Comparison of ENCODE assay signal across 10 cellular contexts in the genomic region with DNA sequence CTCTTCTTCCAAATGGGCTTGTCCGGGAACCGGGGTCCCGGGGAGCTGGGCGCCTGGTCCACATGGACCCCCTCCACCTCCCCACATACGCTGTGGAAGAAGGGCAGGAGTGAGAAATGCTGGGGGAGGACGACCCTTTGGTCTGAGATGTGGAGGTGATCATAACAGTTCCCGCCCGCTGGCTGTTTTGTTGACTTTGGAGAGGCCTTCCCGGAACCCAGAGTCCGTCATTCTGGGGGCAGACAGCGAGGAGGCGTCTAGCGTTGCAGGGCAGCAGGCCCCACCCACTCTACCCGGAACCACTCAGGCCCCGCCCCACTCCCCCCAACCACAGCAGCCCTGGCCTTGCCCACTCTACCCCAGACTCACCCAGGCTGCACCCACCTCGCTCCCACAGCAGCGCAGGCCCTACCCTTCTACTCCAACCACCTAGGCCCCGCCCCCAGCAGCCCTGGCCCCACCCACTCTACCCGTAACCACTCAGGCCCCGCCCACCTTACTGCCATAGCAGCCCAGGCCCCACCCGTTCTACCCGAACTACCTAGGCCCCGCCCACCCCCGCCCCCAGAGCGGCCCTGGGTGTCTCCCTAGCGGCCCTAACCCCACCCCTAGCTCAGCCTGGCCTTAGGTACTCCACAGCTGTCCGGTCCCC. TPM values are rescaled to one million over a fixed set of nuclear protein-coding genes. Genes with fewer than 3 reads are reported as not detected.
A peak's percentile ranks its signal among the peaks of the same experiment; 100 is the strongest.
DNase-seq lines count a peak whose midpoint lies in the region; ATAC-seq and TF ChIP-seq lines count a peak whose summit lies in the region.
"Had no signal": no experiment of that assay in that cellular context is flagged by ENCODE, and none has a peak within 500 bp of the region (broad histone marks: within the 10 kb centered on the region; RNA-seq: fewer than 3 reads in every experiment).

No MANE protein-coding gene starts in this region.

- H4K12ac ChIP-seq in trophoblast cell (ENCODE audit: low read depth, low read length) = no peak overlapping the region

- POLR2A ChIA-PET in MCF 10A (lab: Yijun Ruan, JAX) = interaction anchor here (0.6 kb wide), 1 partner anchor 7 kb away, joined by 3 read pairs; the partner anchor contains the start of gene GPR108

- H4K91ac ChIP-seq in trophoblast cell (ENCODE audit: low read depth, low read length) = no peak overlapping the region

- H3K23ac ChIP-seq in mesendoderm (ENCODE audit: low read length) (no peak overlapping the region), trophoblast cell (ENCODE audit: low read length) (no peak overlapping the region)

- no peak overlapping the region for H3K4me3 ChIP-seq in mesendoderm (ENCODE audit: low read length)
- no peak overlapping the region for H3K4me3 ChIP-seq in aorta (ENCODE audit: low read length in 2 of 2)
- no peak overlapping the region for H3K4me3 ChIP-seq in trophoblast cell (ENCODE audit: low read depth, low read length)

- no peak overlapping the region for H4K5ac ChIP-seq in mesendoderm (ENCODE audit: low read length)

- H3K4me3 Mint-ChIP-seq in MCF 10A (ENCODE audit: unreplicated experiment) = no peak overlapping the region
- H3K4me3 Mint-ChIP-seq: CD4-positive, CD25-positive, alpha-beta regulatory T cell; naive thymus-derived CD8-positive, alpha-beta T cell had no signal

- H3K27ac ChIP-seq in mesendoderm (ENCODE audit: low read depth, low read length) (no peak overlapping the region), aorta (ENCODE audit: low read depth in 1 of 2, low read length in 2 of 2) (no peak overlapping the region), trophoblast cell (ENCODE audit: low read depth, low read length) (no peak overlapping the region)

- H3K79me2 ChIP-seq in mesendoderm (ENCODE audit: control insufficient read depth, insufficient read depth, low read length) = no peaks in the 10 kb centered on the region
- no peaks in the 10 kb centered on the region for H3K79me2 ChIP-seq in trophoblast cell (ENCODE audit: control insufficient read depth, insufficient read depth, low read length, poor library complexity)

- in situ Hi-C loops in T47D (cut with HindIII; ENCODE audit: low pct_unique_long_range_greater_than_20kb, low sequenced_read_pairs) = no loop called here

- peaks cover 29% of the 10 kb centered on the region for H3K36me3 Mint-ChIP-seq in MCF 10A (ENCODE audit: insufficient read depth, unreplicated experiment)

- peak; percentile 66 to 94 for DNase-seq in T47D (ENCODE audit: low read depth in 1 of 2, low spot score in 1 of 2)
- no peak for DNase-seq in MCF 10A (ENCODE audit: unreplicated experiment)
- peak; percentile 70 for DNase-seq in amniotic epithelial cell (ENCODE audit: low read depth)
- peak; percentile 82 for DNase-seq in mesendoderm
- peak; percentile 84 to 91 for DNase-seq in aorta
- no peak for DNase-seq in trophoblast cell
- DNase-seq in inferior parietal cortex (ENCODE audit: extremely low spot score) = no peak
- no peak for DNase-seq in superior temporal gyrus (ENCODE audit: extremely low spot score)

- no CpG with 5 or more reads among the region's 27 CpGs for WGBS in mesendoderm (ENCODE audit: extremely low coverage, insufficient coverage, low lambda C conversion rate)
- 52 to 58% methylated on average over 19 to 27 of the region's 27 CpGs for WGBS in aorta, 2 donors
- WGBS in trophoblast cell (ENCODE audit: extremely low coverage, insufficient coverage, insufficient read length) = no CpG with 5 or more reads among the region's 27 CpGs

- H3K4me1 ChIP-seq in mesendoderm (ENCODE audit: control insufficient read depth, low read depth, low read length) (no peaks in the 10 kb centered on the region), aorta (ENCODE audit: control insufficient read depth in 1 of 2, insufficient read depth in 2 of 2, low read length in 2 of 2) (no peaks in the 10 kb centered on the region), trophoblast cell (ENCODE audit: control insufficient read depth in 1 of 2, insufficient read depth in 2 of 2, low read length in 2 of 2) (peaks cover under 1% of the 10 kb centered on the region in 2 experiments)

- CTCF ChIA-PET in MCF 10A (lab: Yijun Ruan, JAX) = no interaction called here

- no peaks in the 10 kb centered on the region for H3K27me3 Mint-ChIP-seq in MCF 10A (ENCODE audit: insufficient read depth, unreplicated experiment)
- H3K27me3 Mint-ChIP-seq: CD4-positive, CD25-positive, alpha-beta regulatory T cell; naive thymus-derived CD8-positive, alpha-beta T cell had no signal

- H2BK5ac ChIP-seq in mesendoderm (ENCODE audit: low read length) (no peak overlapping the region), trophoblast cell (ENCODE audit: low read depth, low read length, poor library complexity) (no peak overlapping the region)

- H2BK120ac ChIP-seq in mesendoderm (ENCODE audit: low read depth, low read length) = no peak overlapping the region
- H2BK120ac ChIP-seq in trophoblast cell (ENCODE audit: insufficient read depth, low read length, poor library complexity) = no peak overlapping the region

- H2BK12ac ChIP-seq in trophoblast cell (ENCODE audit: low read length) = no peak overlapping the region

- H3K56ac ChIP-seq in mesendoderm (ENCODE audit: low read length) = peak overlapping the region; percentile 67

- peaks cover 5% of the 10 kb centered on the region for H3K4me1 Mint-ChIP-seq in MCF 10A (ENCODE audit: insufficient read depth, unreplicated experiment)

- H3K4me2 ChIP-seq in mesendoderm (ENCODE audit: low read length) = no peak overlapping the region
- H3K4me2 ChIP-seq in trophoblast cell (ENCODE audit: low read length) = no peak overlapping the region

- H3K18ac ChIP-seq in mesendoderm (ENCODE audit: low read length) (no peak overlapping the region), trophoblast cell (ENCODE audit: low read length) (no peak overlapping the region)

- H2AFZ ChIP-seq in trophoblast cell (ENCODE audit: insufficient read depth, low read length, poor library complexity) = no peak overlapping the region

- H3K79me1 ChIP-seq in mesendoderm (ENCODE audit: low read length) (no peaks in the 10 kb centered on the region), trophoblast cell (ENCODE audit: low read length) (no peaks in the 10 kb centered on the region)

- H3K27ac Mint-ChIP-seq in MCF 10A (ENCODE audit: low read depth, unreplicated experiment) = no peak overlapping the region
- H3K27ac Mint-ChIP-seq: CD4-positive, CD25-positive, alpha-beta regulatory T cell; naive thymus-derived CD8-positive, alpha-beta T cell had no signal

- H3K14ac ChIP-seq in trophoblast cell (ENCODE audit: low read length) = no peak overlapping the region

- H4K8ac ChIP-seq in mesendoderm (ENCODE audit: low read depth, low read length) (no peak overlapping the region), trophoblast cell (ENCODE audit: low read depth, low read length) (no peak overlapping the region)

- H3K9me3 ChIP-seq in aorta (ENCODE audit: control insufficient read depth, low read length) (no peaks in the 10 kb centered on the region), trophoblast cell (ENCODE audit: insufficient read depth, low read depth, low read length) (peaks cover 3% of the 10 kb centered on the region)

- no peaks in the 10 kb centered on the region for H3K9me3 Mint-ChIP-seq in MCF 10A (ENCODE audit: unreplicated experiment)
- H3K9me3 Mint-ChIP-seq: CD4-positive, CD25-positive, alpha-beta regulatory T cell; naive thymus-derived CD8-positive, alpha-beta T cell had no signal

- H3K4ac ChIP-seq in mesendoderm (ENCODE audit: low read depth, low read length) (no peak overlapping the region), trophoblast cell (ENCODE audit: low read depth, low read length) (no peak overlapping the region)

- H2BK15ac ChIP-seq in mesendoderm (replicated peaks; ENCODE audit: low read depth) = no peak overlapping the region

- TF ChIP-seq CTCF in MCF 10A (IDR thresholded peaks at IDR 0.05; ENCODE audit: unreplicated experiment) = no peak

- BruUV-seq in MCF 10A (replicated peaks; lab: Mats Ljungman, UMichigan) = no TSS peak

- intact Hi-C loops in MCF 10A (cut with micrococcal nuclease) (no loop called here), aorta (cut with DNase I) (loop anchor here in 1 of 2 donors (10.0 kb wide), 2 partner anchors 95 to 205 kb away; no protein-coding TSS in a partner anchor)

- H3K9ac ChIP-seq in mesendoderm (ENCODE audit: low read length) = no peak overlapping the region
- no peak overlapping the region for H3K9ac ChIP-seq in trophoblast cell (ENCODE audit: low read length)

- H3K36me3 ChIP-seq in mesendoderm (ENCODE audit: control insufficient read depth, insufficient read depth, low read length) (no peaks in the 10 kb centered on the region), aorta (ENCODE audit: control insufficient read depth in 1 of 2, insufficient read depth in 2 of 2, low read length in 1 of 2) (peaks cover 0 to 3% of the 10 kb centered on the region in 2 donors), trophoblast cell (ENCODE audit: control insufficient read depth in 1 of 2, insufficient read depth in 2 of 2, low read length in 2 of 2) (peaks cover 24 to 31% of the 10 kb centered on the region in 2 experiments)

- ATAC-seq in aorta (ENCODE audit: low FRiP score) = peak; percentile 81

- no peaks in the 10 kb centered on the region for H3K27me3 ChIP-seq in mesendoderm (ENCODE audit: insufficient read depth, low read length, poor library complexity)
- no peaks in the 10 kb centered on the region for H3K27me3 ChIP-seq in aorta (ENCODE audit: control insufficient read depth in 1 of 2, insufficient read depth in 2 of 2, low read length in 1 of 2)
- no peaks in the 10 kb centered on the region for H3K27me3 ChIP-seq in trophoblast cell (ENCODE audit: insufficient read depth, low read length)

- H2AK5ac ChIP-seq in mesendoderm (ENCODE audit: low read length) (no peak overlapping the region), trophoblast cell (ENCODE audit: low read length) (no peak overlapping the region)

RNA-seq across cellular contexts. Expression of gene GPR108, which starts 7.1 kb away (rescaled TPM):
- total RNA-seq in MCF 10A (2022) (115 and 124 TPM in 2 replicates), aorta (10 to 100 TPM; 49.2 to 70.2 TPM)
- polyA plus RNA-seq in mesendoderm (2013, experiment 1 of 2) = 41.2 TPM
- polyA plus RNA-seq in mesendoderm (2013, experiment 2 of 2) = 40.0 TPM
- 100 to 1,000 TPM in 1 of 2 donors, 10 to 100 TPM in 1; 33.1 to 117 TPM for polyA plus RNA-seq in aorta
- 45.3 and 47.5 TPM in 2 replicates for polyA plus RNA-seq in trophoblast cell (2013)

RNA-seq across cellular contexts. Expression of gene TRIP10, which starts 9.2 kb away (rescaled TPM):
- total RNA-seq in MCF 10A (2022) (45.4 and 49.7 TPM in 2 replicates), aorta (100 to 1,000 TPM in 1 of 2 donors, 10 to 100 TPM in 1; 91.8 to 146 TPM)
- polyA plus RNA-seq in mesendoderm (2013, experiment 1 of 2) = 135 TPM
- 134 TPM for polyA plus RNA-seq in mesendoderm (2013, experiment 2 of 2)
- 100 to 1,000 TPM in 1 of 2 donors, 10 to 100 TPM in 1; 68.6 to 261 TPM for polyA plus RNA-seq in aorta
- 86.9 and 89.2 TPM in 2 replicates for polyA plus RNA-seq in trophoblast cell (2013)

RNA-seq across cellular contexts. Expression of gene C3, which starts 9.8 kb away (rescaled TPM):
- total RNA-seq in MCF 10A (2022) = 842 and 872 TPM in 2 replicates
- 5.4 TPM for polyA plus RNA-seq in mesendoderm (2013, experiment 1 of 2)
- 4.8 TPM for polyA plus RNA-seq in mesendoderm (2013, experiment 2 of 2)
- 1,000 to 10,000 TPM; 1,027 to 3,196 TPM for total RNA-seq in aorta
- polyA plus RNA-seq in aorta = 10 to 100 TPM in 1 of 2 donors, 1 to 10 TPM in 1; 9.1 to 17.8 TPM
- 4.5 and 5.1 TPM in 2 replicates for polyA plus RNA-seq in trophoblast cell (2013)
- total RNA-seq: CD4-positive, CD25-positive, alpha-beta regulatory T cell had no signal
- polyA plus RNA-seq: CD4-positive, CD25-positive, alpha-beta regulatory T cell; naive thymus-derived CD8-positive, alpha-beta T cell had no signal

RNA-seq across cellular contexts. Expression of gene SH2D3A, which starts 37.0 kb away (rescaled TPM):
- total RNA-seq in MCF 10A (2022) = 28.5 and 76.7 TPM in 2 replicates
- polyA plus RNA-seq in mesendoderm (2013, experiment 1 of 2) = 39.0 TPM
- 41.0 TPM for polyA plus RNA-seq in mesendoderm (2013, experiment 2 of 2)
- total RNA-seq in aorta = 1 to 10 TPM in 1 of 2 donors, under 1 TPM in 1; 0.68 to 1.0 TPM
- 1 to 10 TPM in 1 of 2 donors, under 1 TPM in 1; 0.26 to 4.1 TPM for polyA plus RNA-seq in aorta
- 25.0 and 26.7 TPM in 2 replicates for polyA plus RNA-seq in trophoblast cell (2013)

RNA-seq across cellular contexts. Expression of gene VAV1, which starts 42.2 kb away (rescaled TPM):
- total RNA-seq in MCF 10A (2022) = not detected in 2 replicates
- 1.0 TPM for polyA plus RNA-seq in mesendoderm (2013, experiment 1 of 2)
- polyA plus RNA-seq in mesendoderm (2013, experiment 2 of 2) = 0.92 TPM
- 10 to 100 TPM in 1 of 2 donors, 1 to 10 TPM in 1; 8.2 to 20.1 TPM for total RNA-seq in aorta
- 1 to 10 TPM; 1.9 to 9.9 TPM for polyA plus RNA-seq in aorta
- polyA plus RNA-seq in trophoblast cell (2013) = 0.12 and 0.24 TPM in 2 replicates

Comparison
In these comparisons a context has a peak if more than half of its experiments do, and no peak if none do; other contexts are left out.
1. DNase-seq: peak in T47D (2 of 2), amniotic epithelial cell (single experiment), mesendoderm (single experiment) and aorta (2 of 2); none in MCF 10A (single experiment), trophoblast cell (0 of 2), inferior parietal cortex (single experiment) and superior temporal gyrus (single experiment).